15 cellular contexts compared by ENCODE assay signal in the genomic region with DNA sequence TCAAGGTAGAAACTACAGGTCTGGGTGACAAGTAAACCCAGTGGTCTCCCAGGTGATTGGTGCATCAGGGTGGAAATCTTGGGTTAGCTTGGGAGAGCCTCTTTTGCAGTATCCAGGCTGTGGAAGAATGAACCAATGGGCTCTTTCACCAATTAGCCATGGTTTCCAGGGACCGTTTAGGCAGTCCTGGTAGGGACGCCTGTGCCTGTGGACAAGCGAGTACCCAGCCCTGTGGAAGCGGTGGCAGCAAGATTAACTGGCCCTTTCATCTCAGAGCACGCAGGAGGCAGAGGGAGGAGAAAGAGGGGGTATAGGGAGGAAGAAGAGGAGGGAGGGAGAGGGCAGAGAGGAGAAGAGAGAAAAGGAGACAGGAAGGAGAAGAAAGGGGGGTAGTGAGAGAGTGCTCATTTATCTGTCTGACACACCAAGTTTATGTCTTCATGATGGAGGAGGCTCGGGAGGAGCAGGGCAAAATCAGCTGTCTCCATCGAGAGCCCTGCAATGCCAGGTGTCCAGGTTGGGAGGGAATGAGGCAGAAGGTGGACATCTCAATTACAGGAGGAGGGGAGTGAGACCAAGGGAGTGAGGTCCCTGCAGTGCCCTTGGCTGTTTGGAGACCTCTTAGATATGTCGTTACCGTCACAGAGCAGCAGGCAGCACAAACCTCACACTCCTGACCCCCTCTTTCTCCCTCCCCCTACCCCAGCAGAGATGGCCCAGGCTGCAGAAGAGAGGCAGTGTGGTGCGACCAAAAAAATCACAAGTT. TPM values are rescaled to one million over a fixed set of nuclear protein-coding genes. Genes with fewer than 3 reads are reported as not detected.
DNase-seq lines count a peak whose midpoint lies in the region; ATAC-seq, FAIRE-seq and TF ChIP-seq lines count a peak whose summit lies in the region.
"Had no signal": no experiment of that assay in that cellular context is flagged by ENCODE, and none has a peak within 500 bp of the region (broad histone marks: within the 10 kb centered on the region; RNA-seq: fewer than 3 reads in every experiment).

No MANE protein-coding gene starts in this region.

- H3K27me3 Mint-ChIP-seq in neural crest cell (ENCODE audit: low read depth) = peaks cover 65% of the 10 kb centered on the region
- H3K27me3 Mint-ChIP-seq in activated T-cell treated with anti-CD3 and anti-CD28 coated beads, Interleukin-2, amount 50 U/mL, for 4 hours (ENCODE audit: low read depth) = peaks cover 65% of the 10 kb centered on the region

- H3K4me1 Mint-ChIP-seq in neural crest cell = peaks cover 15% of the 10 kb centered on the region
- H3K4me1 Mint-ChIP-seq in activated T-cell treated with anti-CD3 and anti-CD28 coated beads, Interleukin-2, amount 50 U/mL, for 4 hours (ENCODE audit: low read depth) = peaks cover 4% of the 10 kb centered on the region

- no peak overlapping the region for H3K14ac ChIP-seq in H1 (ENCODE audit: insufficient read length)

- H2BK20ac ChIP-seq in H1 (ENCODE audit: low read length) = peak overlapping the region; percentile 68; the same call in 1 of the 2 replicates

- H2BK15ac ChIP-seq in H1 (ENCODE audit: low read length) = 0 out of 2 replicates have a peak overlapping the region, but pooled peaks have one; percentile 54

- peak overlapping the region; percentile 18 for H4K91ac ChIP-seq in H1 (replicated peaks; ENCODE audit: insufficient read length, low read length)

- peak overlapping the region; percentile 24 to 60; a peak in 2 of 4 replicates for H3K4me2 ChIP-seq in H1 (ENCODE audit: insufficient read depth in 1 of 2, low read depth in 2 of 2, low read length in 2 of 2)

- peak; percentile 68 for FAIRE-seq in HTR-8/SVneo (lab: Jason Lieb, UNC)
- no peak for FAIRE-seq in H1 (lab: Jason Lieb, UNC)
- FAIRE-seq: G401.6, GM12892, GM19239 had no signal

- peak overlapping the region; percentile 25 for H3K27ac Mint-ChIP-seq in neural crest cell (ENCODE audit: unreplicated experiment)

- no peak for TF ChIP-seq POLR2A in H1 (IDR thresholded peaks at IDR 0.05; ENCODE audit: control extremely low read depth in 1 of 2, low read depth in 2 of 2, low read length in 2 of 2)

- CTCF ChIA-PET in H1 (lab: Charles Lee; ENCODE audit: partially characterized antibody) = interaction anchor here (0.6 to 52.5 kb wide), 9 partner anchors 12 to 502 kb away, joined by 3 to 1490 read pairs (median 4); a partner anchor contains a TSS

- WGBS in H1 (ENCODE audit: extremely low coverage in 1 of 2, insufficient coverage in 1 of 2, insufficient read length in 1 of 2, insufficient replicate concordance in 2 of 2, low coverage in 1 of 2, low lambda C conversion rate in 2 of 2, missing lambda C conversion rate in 1 of 2), 2 experiments = 50% methylated on average over 10 of the region's 10 CpGs; no CpG with 5 or more reads in 1 of the 2 experiments

- H3K23ac ChIP-seq in H1 (ENCODE audit: insufficient read length) = no peak overlapping the region

- no peak for TF ChIP-seq RAD21 in H1 (IDR thresholded peaks at IDR 0.05 in 1 of 2, conservative IDR thresholded peaks at IDR 0.05 in 1 of 2; ENCODE audit: low read depth in 2 of 2, low read length in 2 of 2)

- H3K18ac ChIP-seq in H1 (ENCODE audit: extremely low read depth, low read length) = 0 out of 2 replicates have a peak overlapping the region, but pooled peaks have one; percentile 44

- H3K79me2 ChIP-seq in H1 (ENCODE audit: control insufficient read depth in 1 of 2, insufficient read depth in 2 of 2, low read length in 2 of 2) = no peaks in the 10 kb centered on the region

- peak overlapping the region in 1 of 4 experiments; percentile 14; a peak in 2 of 8 replicates for H3K4me3 ChIP-seq in H1 (ENCODE audit: extremely low read depth in 1 of 4, insufficient read depth in 2 of 4, low read depth in 3 of 4, low read length in 4 of 4)

- in situ Hi-C loops in G401 (cut with HindIII; ENCODE audit: low sequenced_read_pairs) = no loop called here

- H3K9me3 ChIP-seq in H1 (ENCODE audit: insufficient read depth in 2 of 2, low read depth in 1 of 2, low read length in 1 of 2) = no peaks in the 10 kb centered on the region

- H2AFZ ChIP-seq in H1 (ENCODE audit: low read length) = 0 out of 2 replicates have a peak overlapping the region, but pooled peaks have one; percentile 3

- no peak for ATAC-seq in activated T-cell treated with anti-CD3 and anti-CD28 coated beads, Interleukin-2, amount 50 U/mL, for 4 hours

- no peaks in the 10 kb centered on the region for H3K79me1 ChIP-seq in H1 (ENCODE audit: low read depth, low read length)

- TF ChIP-seq EP300 in H1 (IDR thresholded peaks at IDR 0.05; ENCODE audit: borderline replicate concordance in 1 of 2, low read depth in 2 of 2, low read length in 2 of 2) = no peak

- no peak overlapping the region for H3K4me3 Mint-ChIP-seq in neural crest cell
- H3K4me3 Mint-ChIP-seq in activated T-cell treated with anti-CD3 and anti-CD28 coated beads, Interleukin-2, amount 50 U/mL, for 4 hours = no peak overlapping the region
- H3K4me3 Mint-ChIP-seq: CD4-positive, CD25-positive, alpha-beta regulatory T cell had no signal

- TF ChIP-seq CTCF in H1 (IDR thresholded peaks at IDR 0.05; ENCODE audit: control extremely low read depth in 1 of 3, insufficient read depth in 1 of 3, low read depth in 1 of 3, low read length in 3 of 3) (no peak), neural crest cell (conservative IDR thresholded peaks at IDR 0.05) (no peak)

- no peaks in the 10 kb centered on the region for H4K20me1 ChIP-seq in H1 (replicated peaks in 1 of 2; ENCODE audit: control insufficient read depth in 1 of 2, insufficient read depth in 2 of 2, low read length in 2 of 2)

- no peaks in the 10 kb centered on the region for H3K36me3 Mint-ChIP-seq in neural crest cell (ENCODE audit: low read depth)
- no peaks in the 10 kb centered on the region for H3K36me3 Mint-ChIP-seq in activated T-cell treated with anti-CD3 and anti-CD28 coated beads, Interleukin-2, amount 50 U/mL, for 4 hours (ENCODE audit: insufficient read depth)
- H3K36me3 Mint-ChIP-seq: CD4-positive, CD25-positive, alpha-beta regulatory T cell had no signal

- no peaks in the 10 kb centered on the region for H3K9me3 Mint-ChIP-seq in neural crest cell
- no peaks in the 10 kb centered on the region for H3K9me3 Mint-ChIP-seq in activated T-cell treated with anti-CD3 and anti-CD28 coated beads, Interleukin-2, amount 50 U/mL, for 4 hours

- H3K9ac ChIP-seq in H1 (replicated peaks in 1 of 4; ENCODE audit: extremely low read depth in 1 of 4, low read depth in 3 of 4, low read length in 3 of 4) = no peak overlapping the region

- H3K4ac ChIP-seq in H1 (replicated peaks; ENCODE audit: insufficient read length, low read depth, low read length) = no peak overlapping the region

- H3K36me3 ChIP-seq in H1 (ENCODE audit: control insufficient read depth in 2 of 4, insufficient read depth in 4 of 4, low read length in 3 of 4) = no peaks in the 10 kb centered on the region

- peak overlapping the region; percentile 66; the same call in 1 of the 2 replicates for H2BK5ac ChIP-seq in H1 (ENCODE audit: low read depth, low read length)

- peak overlapping the region; percentile 61; the same call in 1 of the 2 replicates for H2BK12ac ChIP-seq in H1 (ENCODE audit: low read depth, low read length)

- DNase-seq in G401 (ENCODE audit: low spot score) (peak; percentile 65), HTR-8/SVneo (ENCODE audit: insufficient read length, low spot score) (no peak), H1 (ENCODE audit: low read depth in 1 of 2, low spot score in 2 of 2) (no peak), neural crest cell (ENCODE audit: low read depth, low spot score) (no peak), COLO668 (lab: John Stamatoyannopoulos, UW; ENCODE audit: unreplicated experiment) (no peak), iPS-NIHi11 (ENCODE audit: low spot score) (no peak)
- no peak for DNase-seq in activated T-cell treated with anti-CD3 and anti-CD28 coated beads, Interleukin-2, amount 50 U/mL, for 4 hours
- DNase-seq: Calu3; CD4-positive, CD25-positive, alpha-beta regulatory T cell; NCI-H345; NCI-H748 treated with DMSO at 0.1 percent for 48 hours; SIG-M5 had no signal

- no peak overlapping the region for H4K8ac ChIP-seq in H1 (ENCODE audit: extremely low read depth, insufficient read depth, low read length)

- no peaks in the 10 kb centered on the region for H3K27me3 ChIP-seq in H1 (replicated peaks in 1 of 4; ENCODE audit: control insufficient read depth in 3 of 4, extremely low read depth in 1 of 4, insufficient read depth in 3 of 4, low read length in 3 of 4)

- H2BK120ac ChIP-seq in H1 (replicated peaks; ENCODE audit: low read depth, low read length) = no peak overlapping the region

- no peak overlapping the region for H3K27ac ChIP-seq in H1 (ENCODE audit: low read depth, low read length)

- peak overlapping the region; percentile 34; the same call in 1 of the 2 replicates for H2AK5ac ChIP-seq in H1 (ENCODE audit: low read depth, low read length)

- H3K23me2 ChIP-seq in H1 (ENCODE audit: low read depth, low read length) = peaks cover 9% of the 10 kb centered on the region

- peaks cover 8 to 42% (median 25%) of the 10 kb centered on the region in 4 experiments for H3K4me1 ChIP-seq in H1 (replicated peaks in 1 of 4; ENCODE audit: control insufficient read depth in 3 of 4, insufficient read depth in 4 of 4, low read length in 3 of 4)

- POLR2A ChIA-PET in H1 (lab: Charles Lee; ENCODE audit: partially characterized antibody) = interaction anchor here (1.4 to 2.6 kb wide), 2 partner anchors 58 to 67 kb away, joined by 7 to 8 read pairs; no protein-coding TSS in a partner anchor

- no peak overlapping the region for H4K5ac ChIP-seq in H1 (ENCODE audit: insufficient read length, low read depth, low read length)

- H3K56ac ChIP-seq in H1 (replicated peaks; ENCODE audit: insufficient read length, low read depth, low read length) = no peak overlapping the region

RNA-seq across cellular contexts. Expression of a gene that starts 4.6 kb away (rescaled TPM):
- 0.25 TPM in 1 of 2 replicates, not detected in the other for total RNA-seq in G401 (2014; rRNA removed; shearing (Covaris generic))
- total RNA-seq in H1 (2021; fragmentation: NEBNext Ultra II Directional; extraction: Animal tissue kit (Norgen Biotek cat#: 25700)) = 55.2 and 59.3 TPM in 2 replicates
- 23.8 and 30.7 TPM in 2 replicates for polyA plus RNA-seq in H1 (2011; rRNA removed)
- 20.3 TPM for polyA plus RNA-seq in H1 (2011; cell fraction: cytosol; rRNA removed)
- 28.0 TPM for polyA plus RNA-seq in H1 (2011; cell fraction: nucleus; rRNA removed)
- 45.5 to 55.8 TPM (median 50.5 TPM) in 4 replicates for polyA plus RNA-seq in H1 (2012, experiment 1 of 2)
- polyA plus RNA-seq in H1 (2012, experiment 2 of 2) = 46.2 TPM
- polyA plus RNA-seq in H1 (2013, experiment 1 of 2) = 62.0 TPM
- polyA plus RNA-seq in H1 (2013, experiment 2 of 2) = 72.6 TPM
- polyA minus RNA-seq in H1 (2011; rRNA and poly(A)+ RNA removed) = 23.4 and 26.4 TPM in 2 replicates
- polyA minus RNA-seq in H1 (2011; cell fraction: cytosol; rRNA and poly(A)+ RNA removed) = 10.2 TPM
- 11.5 TPM for polyA minus RNA-seq in H1 (2011; cell fraction: nucleus; rRNA and poly(A)+ RNA removed)
- total RNA-seq in neural crest cell = 5.6 and 5.9 TPM in 2 replicates
- not detected for total RNA-seq in activated T-cell treated with anti-CD3 and anti-CD28 coated beads, Interleukin-2, amount 50 U/mL, for 4 hours
- total RNA-seq: Calu3; CD4-positive, CD25-positive, alpha-beta regulatory T cell had no signal
- polyA plus RNA-seq: CD4-positive, CD25-positive, alpha-beta regulatory T cell had no signal

RNA-seq across cellular contexts. Expression of a gene that starts 35.4 kb away (rescaled TPM):
- total RNA-seq in G401 (2014; rRNA removed; shearing (Covaris generic)) = 0.06 TPM in 1 of 2 replicates, not detected in the other
- 7.0 and 7.6 TPM in 2 replicates for total RNA-seq in H1 (2021; fragmentation: NEBNext Ultra II Directional; extraction: Animal tissue kit (Norgen Biotek cat#: 25700))
- polyA plus RNA-seq in H1 (2011; rRNA removed) = 3.0 and 3.7 TPM in 2 replicates
- 3.6 TPM for polyA plus RNA-seq in H1 (2011; cell fraction: cytosol; rRNA removed)
- polyA plus RNA-seq in H1 (2011; cell fraction: nucleus; rRNA removed) = 7.8 TPM
- 4.5 to 6.5 TPM (median 5.4 TPM) in 4 replicates for polyA plus RNA-seq in H1 (2012, experiment 1 of 2)
- polyA plus RNA-seq in H1 (2012, experiment 2 of 2) = 2.4 TPM
- polyA plus RNA-seq in H1 (2013, experiment 1 of 2) = 7.3 TPM
- polyA plus RNA-seq in H1 (2013, experiment 2 of 2) = 6.9 TPM
- 6.0 and 7.1 TPM in 2 replicates for polyA minus RNA-seq in H1 (2011; rRNA and poly(A)+ RNA removed)
- polyA minus RNA-seq in H1 (2011; cell fraction: cytosol; rRNA and poly(A)+ RNA removed) = 4.5 TPM
- polyA minus RNA-seq in H1 (2011; cell fraction: nucleus; rRNA and poly(A)+ RNA removed) = 7.2 TPM
- 0.59 and 0.91 TPM in 2 replicates for total RNA-seq in neural crest cell
- total RNA-seq in activated T-cell treated with anti-CD3 and anti-CD28 coated beads, Interleukin-2, amount 50 U/mL, for 4 hours = under 1 TPM; 0.65 to 0.91 (median 0.87) TPM
- polyA plus RNA-seq: CD4-positive, CD25-positive, alpha-beta regulatory T cell had no signal

RNA-seq across cellular contexts. Expression of a gene that starts 48.1 kb away (rescaled TPM):
- 30.5 and 32.2 TPM in 2 replicates for total RNA-seq in G401 (2014; rRNA removed; shearing (Covaris generic))
- total RNA-seq in H1 (2021; fragmentation: NEBNext Ultra II Directional; extraction: Animal tissue kit (Norgen Biotek cat#: 25700)) = 31.7 and 32.7 TPM in 2 replicates
- polyA plus RNA-seq in H1 (2011; rRNA removed) = 13.3 and 13.9 TPM in 2 replicates
- polyA plus RNA-seq in H1 (2011; cell fraction: cytosol; rRNA removed) = 19.8 TPM
- polyA plus RNA-seq in H1 (2011; cell fraction: nucleus; rRNA removed) = 14.3 TPM
- 12.0 to 17.1 TPM (median 16.7 TPM) in 4 replicates for polyA plus RNA-seq in H1 (2012, experiment 1 of 2)
- polyA plus RNA-seq in H1 (2012, experiment 2 of 2) = 2.0 TPM
- polyA plus RNA-seq in H1 (2013, experiment 1 of 2) = 15.9 TPM
- polyA plus RNA-seq in H1 (2013, experiment 2 of 2) = 15.4 TPM
- polyA minus RNA-seq in H1 (2011; rRNA and poly(A)+ RNA removed) = 41.1 and 42.1 TPM in 2 replicates
- polyA minus RNA-seq in H1 (2011; cell fraction: cytosol; rRNA and poly(A)+ RNA removed) = 17.5 TPM
- 15.8 TPM for polyA minus RNA-seq in H1 (2011; cell fraction: nucleus; rRNA and poly(A)+ RNA removed)
- total RNA-seq in neural crest cell = 28.7 and 29.8 TPM in 2 replicates
- total RNA-seq in activated T-cell treated with anti-CD3 and anti-CD28 coated beads, Interleukin-2, amount 50 U/mL, for 4 hours = 10 to 100 TPM in 1 of 3 donors, 1 to 10 TPM in 2; 9.0 to 10.2 (median 9.4) TPM
